Comparison of ENCODE assay signal across 30 cellular contexts in the genomic region with DNA sequence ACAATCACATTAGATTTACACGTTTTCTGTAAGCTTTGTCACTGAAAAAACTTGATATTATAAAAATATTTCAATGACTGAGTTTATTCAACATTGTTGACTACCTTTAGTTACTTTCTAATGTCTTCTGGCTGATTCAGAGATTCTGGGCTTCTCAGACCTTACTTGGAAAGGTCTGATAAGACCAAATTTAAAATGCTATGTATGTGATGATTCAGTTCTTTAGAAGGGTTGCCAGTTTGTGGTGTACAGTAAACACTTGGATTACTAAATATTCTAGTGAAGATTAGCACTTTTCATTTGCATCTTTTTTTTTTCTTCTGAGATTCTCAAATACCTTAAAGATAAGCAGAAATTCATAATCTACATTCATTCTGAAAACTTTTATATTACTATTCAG. TPM values are rescaled to one million over a fixed set of nuclear protein-coding genes. Genes with fewer than 3 reads are reported as not detected.
"Had no signal": no experiment of that assay in that cellular context is flagged by ENCODE, and none has a peak within 500 bp of the region (broad histone marks: within the 10 kb centered on the region; RNA-seq: fewer than 3 reads in every experiment).

No MANE protein-coding gene starts in this region.

- H3K36me3 Mint-ChIP-seq: mesothelial cell of epicardium, neural progenitor cell had no signal

- H3K9me3 ChIP-seq: esophagus muscularis mucosa, gastrocnemius medialis, psoas muscle, sigmoid colon, stomach, thyroid gland, upper lobe of left lung, vagina had no signal

- DNase-seq: activated CD4-positive, alpha-beta T cell treated with anti-CD3 and anti-CD28 coated beads for 36 hours; activated CD4-positive, CD25-positive, alpha-beta regulatory T cell; activated gamma-delta T cell; activated naive CD4-positive, alpha-beta T cell treated with anti-CD3 and anti-CD28 coated beads, Interleukin-2, amount 50 U/mL, for 16 hours; dermis blood vessel endothelial cell; effector CD4-positive, alpha-beta T cell; gastrocnemius medialis; glutamatergic neuron; naive thymus-derived CD4-positive, alpha-beta T cell; occipital lobe; psoas muscle; sigmoid colon; small intestine; stimulated activated CD4-positive, alpha-beta T cell treated with anti-CD3 and anti-CD28 coated beads, Interleukin-1b, Interleukin-23, amount 100 ng/mL, for 48 hours; stimulated activated CD4-positive, alpha-beta T cell treated with anti-CD3 and anti-CD28 coated beads, Interleukin-4, amount 100 ng/mL, for 4 hours; stimulated activated CD8-positive, alpha-beta memory T cell treated with anti-CD3 and anti-CD28 coated beads, Interleukin-4, amount 100 ng/mL, for 48 hours; stimulated activated naive B cell treated with anti-CD40 and anti-IgM and Interleukin-4, amounts not matched to agents 10 μg/mL and 1 μg/mL and 100 μg/mL, for 72 hours; stomach; T-cell; thyroid gland; upper lobe of left lung had no signal

- H3K4me3 ChIP-seq: esophagus muscularis mucosa, gastrocnemius medialis, neural progenitor cell, psoas muscle, sigmoid colon, stomach, thyroid gland, upper lobe of left lung, vagina had no signal

- H3K27me3 ChIP-seq: esophagus muscularis mucosa, gastrocnemius medialis, neural progenitor cell, sigmoid colon, stomach, thyroid gland, upper lobe of left lung, vagina had no signal

- H3K4me1 Mint-ChIP-seq: activated CD4-positive, alpha-beta T cell treated with anti-CD3 and anti-CD28 coated beads for 36 hours; central memory CD8-positive, alpha-beta T cell had no signal

- H3K27me3 Mint-ChIP-seq: activated CD4-positive, alpha-beta T cell treated with anti-CD3 and anti-CD28 coated beads for 36 hours; central memory CD8-positive, alpha-beta T cell; naive thymus-derived CD4-positive, alpha-beta T cell; stimulated activated naive B cell treated with anti-CD40 and anti-IgM and Interleukin-4, amounts not matched to agents 10 μg/mL and 1 μg/mL and 100 μg/mL, for 72 hours; T-cell had no signal

- ATAC-seq: activated CD4-positive, alpha-beta T cell treated with anti-CD3 and anti-CD28 coated beads for 36 hours; gastrocnemius medialis; naive thymus-derived CD4-positive, alpha-beta T cell; psoas muscle; stimulated activated naive B cell treated with anti-CD40 and anti-IgM and Interleukin-4, amounts not matched to agents 10 μg/mL and 1 μg/mL and 100 μg/mL, for 72 hours; T-cell had no signal

- H3K4me3 Mint-ChIP-seq: activated CD4-positive, alpha-beta T cell treated with anti-CD3 and anti-CD28 coated beads for 36 hours; activated T-helper 1 cell treated with anti-CD3 and anti-CD28 coated beads, Interleukin-12 subunit alpha, Interleukin-12 subunit beta, Interleukin-2, Interleukin-4 antibody, amounts not matched to agents 30 ng/mL and 10 ng/mL and 1 ng/mL, durations not matched to agents 14 hours and 24 hours and 36 hours; central memory CD8-positive, alpha-beta T cell; mesothelial cell of epicardium; naive thymus-derived CD4-positive, alpha-beta T cell; neural progenitor cell; stimulated activated naive B cell treated with anti-CD40 and anti-IgM and Interleukin-4, amounts not matched to agents 10 μg/mL and 1 μg/mL and 100 μg/mL, for 72 hours; T-cell; T-helper 2 cell treated with Interferon-gamma antibody and Interleukin-4, amounts not matched to agents 5 μg/mL and 100 μg/mL, for 36 hours had no signal

- H3K27ac Mint-ChIP-seq: activated CD4-positive, alpha-beta T cell treated with anti-CD3 and anti-CD28 coated beads for 36 hours; activated T-helper 1 cell treated with anti-CD3 and anti-CD28 coated beads, Interleukin-12 subunit alpha, Interleukin-12 subunit beta, Interleukin-2, Interleukin-4 antibody, amounts not matched to agents 30 ng/mL and 10 ng/mL and 1 ng/mL, durations not matched to agents 14 hours and 24 hours and 36 hours; mesothelial cell of epicardium; stimulated activated naive B cell treated with anti-CD40 and anti-IgM and Interleukin-4, amounts not matched to agents 10 μg/mL and 1 μg/mL and 100 μg/mL, for 72 hours; T-cell; T-helper 2 cell treated with Interferon-gamma antibody and Interleukin-4, amounts not matched to agents 5 μg/mL and 100 μg/mL, for 36 hours had no signal

- H3K9ac ChIP-seq: neural progenitor cell, parathyroid adenoma had no signal

- H2AFZ ChIP-seq: neural progenitor cell, parathyroid adenoma had no signal

- FAIRE-seq: colon, small intestine had no signal

- H3K4me1 ChIP-seq: parathyroid adenoma, psoas muscle, stomach, thyroid gland, upper lobe of left lung, vagina had no signal

- H3K36me3 ChIP-seq: gastrocnemius medialis, neural progenitor cell had no signal

- H3K9me3 Mint-ChIP-seq: activated T-helper 1 cell treated with anti-CD3 and anti-CD28 coated beads, Interleukin-12 subunit alpha, Interleukin-12 subunit beta, Interleukin-2, Interleukin-4 antibody, amounts not matched to agents 30 ng/mL and 10 ng/mL and 1 ng/mL, durations not matched to agents 14 hours and 24 hours and 36 hours; central memory CD8-positive, alpha-beta T cell; mesothelial cell of epicardium; naive thymus-derived CD4-positive, alpha-beta T cell; neural progenitor cell; stimulated activated naive B cell treated with anti-CD40 and anti-IgM and Interleukin-4, amounts not matched to agents 10 μg/mL and 1 μg/mL and 100 μg/mL, for 72 hours; T-cell; T-helper 2 cell treated with Interferon-gamma antibody and Interleukin-4, amounts not matched to agents 5 μg/mL and 100 μg/mL, for 36 hours had no signal

- H3K27ac ChIP-seq: esophagus muscularis mucosa, gastrocnemius medialis, neural progenitor cell, parathyroid adenoma, psoas muscle, sigmoid colon, stomach, thyroid gland, upper lobe of left lung, vagina had no signal

- H3K4me2 ChIP-seq: neural progenitor cell had no signal

RNA-seq across cellular contexts. Expression of a gene that starts 49.8 kb away (rescaled TPM):
- total RNA-seq: psoas muscle had no signal
